Comparison of ENCODE assay signal across 11 cellular contexts in genomic region chr3:171875923-171876412, GRCh38.
DNase-seq lines count a peak whose midpoint lies in the region; ATAC-seq and FAIRE-seq lines count a peak whose summit lies in the region.
"Had no signal": no experiment of that assay in that cellular context is flagged by ENCODE, and none has a peak within 500 bp of the region (broad histone marks: within the 10 kb centered on the region; RNA-seq: fewer than 3 reads in every experiment).

No MANE protein-coding gene starts in this region.

- H3K9ac ChIP-seq in rectal smooth muscle tissue (ENCODE audit: low read length), result no peak overlapping the region

- ATAC-seq in HG02571 (IDR thresholded peaks at IDR 0.05; ENCODE audit: unreplicated experiment), result no peak

- H3K27me3 ChIP-seq in rectal smooth muscle tissue (ENCODE audit: control insufficient read depth, insufficient read depth, low read length), result no peaks in the 10 kb centered on the region
- H3K27me3 ChIP-seq: suprapubic skin had no signal

- H3K36me3 ChIP-seq in rectal smooth muscle tissue (ENCODE audit: control insufficient read depth, insufficient read depth, low read length), result no peaks in the 10 kb centered on the region
- H3K36me3 ChIP-seq: suprapubic skin had no signal

- FAIRE-seq in RCC 7860 (lab: Jason Lieb, UNC), result no peak
- FAIRE-seq: D721Med had no signal

- H3K4me3 ChIP-seq in rectal smooth muscle tissue (ENCODE audit: low read length), result no peak overlapping the region
- H3K4me3 ChIP-seq: suprapubic skin had no signal

- H3K27ac ChIP-seq in rectal smooth muscle tissue (ENCODE audit: low read depth, low read length), result peak overlapping the region; percentile 10

- peaks cover 3% of the 10 kb centered on the region for H3K4me1 ChIP-seq in rectal smooth muscle tissue (ENCODE audit: control insufficient read depth, insufficient read depth, low read length)

- peak; percentile 81 for DNase-seq in EH (ENCODE audit: low read depth)
- peak; percentile 58 for DNase-seq in RCC 7860 (ENCODE audit: low spot score)
- DNase-seq in fibroblast of gingiva (ENCODE audit: low read depth), result peak; percentile 19
- no peak for DNase-seq in KG1 (lab: John Stamatoyannopoulos, UW)
- DNase-seq in NCI-H2196 treated with DMSO at 0.1 percent for 48 hours (lab: John Stamatoyannopoulos, UW; ENCODE audit: unreplicated experiment), result no peak
- DNase-seq in HuH-7 (ENCODE audit: low spot score), result no peak
- DNase-seq: NCI-H2171 had no signal

Comparison
In these comparisons a context has a peak if more than half of its experiments do, and no peak if none do; other contexts are left out.
1. DNase-seq: peak in EH (single experiment), RCC 7860 (single experiment) and fibroblast of gingiva (single experiment); none in KG1 (single experiment), NCI-H2196 treated with DMSO at 0.1 percent for 48 hours (single experiment) and HuH-7 (single experiment).